17 cellular contexts compared by ENCODE assay signal in the genomic region with DNA sequence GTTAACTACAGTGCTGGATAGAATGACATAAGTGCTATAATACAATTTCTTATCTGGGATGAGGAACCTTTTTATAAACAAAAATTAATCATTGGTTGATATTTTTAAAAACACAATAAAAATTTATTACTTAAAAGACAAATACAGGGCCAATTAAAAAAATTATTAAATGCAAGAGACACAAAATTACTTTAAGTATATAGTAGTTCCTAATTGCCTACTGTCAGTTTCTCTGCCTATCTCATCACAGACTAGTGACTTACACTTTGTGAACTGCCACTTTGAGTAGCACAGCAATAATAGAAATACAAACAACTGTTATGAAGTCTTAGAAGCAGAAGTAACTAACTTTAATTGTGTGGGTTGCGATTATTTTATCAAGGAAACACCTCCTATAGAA. TPM values are rescaled to one million over a fixed set of nuclear protein-coding genes. Genes with fewer than 3 reads are reported as not detected.
A peak's percentile ranks its signal among the peaks of the same experiment; 100 is the strongest.
DNase-seq lines count a peak whose midpoint lies in the region; ATAC-seq and TF ChIP-seq lines count a peak whose summit lies in the region.
"Had no signal": no experiment of that assay in that cellular context is flagged by ENCODE, and none has a peak within 500 bp of the region (broad histone marks: within the 10 kb centered on the region; RNA-seq: fewer than 3 reads in every experiment).

No MANE protein-coding gene starts in this region.

- intact Hi-C loops in Right ventricle myocardium inferior (cut with DNase I) = no loop called here

- TF ChIP-seq CTCF in smooth muscle cell (IDR thresholded peaks at IDR 0.05; ENCODE audit: borderline replicate concordance, insufficient read depth, poor library complexity, severe bottlenecking) (no peak), right atrium auricular region (IDR thresholded peaks at IDR 0.05) (no peak)

- H4K20me1 ChIP-seq in smooth muscle cell (ENCODE audit: low read depth) = peaks cover 99% of the 10 kb centered on the region

- 74% methylated on average over 1 of the region's 1 CpG for WGBS in smooth muscle cell (ENCODE audit: low lambda C conversion rate)

- H3K36me3 ChIP-seq in smooth muscle cell (ENCODE audit: low read depth) (no peaks in the 10 kb centered on the region), right atrium auricular region (no peaks in the 10 kb centered on the region)

- no peak overlapping the region for H3K9ac ChIP-seq in smooth muscle cell (ENCODE audit: low read depth)
- H3K9ac ChIP-seq: parathyroid adenoma had no signal

- no peak overlapping the region for H3K4me3 Mint-ChIP-seq in activated T-cell treated with anti-CD3 and anti-CD28 coated beads, Interleukin-2, amount 50 U/mL, for 24 hours
- H3K4me3 Mint-ChIP-seq in T-cell = peak overlapping the region in 2 of 3 donors; percentile 28 to 61

- H3K27me3 Mint-ChIP-seq in activated T-cell treated with anti-CD3 and anti-CD28 coated beads, Interleukin-2, amount 50 U/mL, for 24 hours = no peaks in the 10 kb centered on the region
- no peaks in the 10 kb centered on the region for H3K27me3 Mint-ChIP-seq in T-cell

- no peak for DNase-seq in activated T-cell treated with anti-CD3 and anti-CD28 coated beads, Interleukin-2, amount 50 U/mL, for 24 hours
- no peak for DNase-seq in activated T-cell treated with anti-CD3 and anti-CD28 coated beads for 4 hours
- no peak for DNase-seq in T-cell
- DNase-seq in epithelial cell of prostate (ENCODE audit: low read depth, low spot score) = no peak
- DNase-seq in smooth muscle cell (lab: John Stamatoyannopoulos, UW; ENCODE audit: unreplicated experiment) = no peak
- no peak for DNase-seq in Right ventricle myocardium inferior (ENCODE audit: missing footprints)
- DNase-seq in right atrium auricular region (ENCODE audit: low spot score) = no peak
- DNase-seq: activated naive CD4-positive, alpha-beta T cell treated with Interleukin-2 at 50 U/mL for 16 hours; effector CD4-positive, alpha-beta T cell; KBM-7; left cardiac atrium; NCI-H2081 treated with DMSO at 0.1 percent for 48 hours; NCI-H524 had no signal

- H3F3A ChIP-seq in smooth muscle cell (ENCODE audit: low read depth) = peaks cover 4% of the 10 kb centered on the region

- CTCF ChIA-PET in T-cell (lab: Charles Lee) = interaction anchor here (0.7 to 5.5 kb wide), 6 partner anchors 8 to 49 kb away, joined by 3 to 32 read pairs (median 4); no protein-coding TSS in a partner anchor

- H3K79me2 ChIP-seq in smooth muscle cell (ENCODE audit: low read depth) = peaks cover 97% of the 10 kb centered on the region

- H3K27me3 ChIP-seq in smooth muscle cell (ENCODE audit: low read depth) (no peaks in the 10 kb centered on the region), right atrium auricular region (no peaks in the 10 kb centered on the region)

- peak overlapping the region; percentile 80 for H3K4me2 ChIP-seq in smooth muscle cell

- H3K36me3 Mint-ChIP-seq in activated T-cell treated with anti-CD3 and anti-CD28 coated beads, Interleukin-2, amount 50 U/mL, for 24 hours (ENCODE audit: low read depth) = peaks cover 6% of the 10 kb centered on the region
- H3K36me3 Mint-ChIP-seq in T-cell = peaks cover 11% of the 10 kb centered on the region

- POLR2A ChIA-PET in T-cell (lab: Charles Lee) = interaction anchor here in 1 of 2 donors (1.0 to 2.2 kb wide), 2 partner anchors 9 to 18 kb away, joined by 3 to 4 read pairs; partner anchors contain the start of gene TES

- peak overlapping the region; percentile 34 for H3K27ac Mint-ChIP-seq in activated T-cell treated with anti-CD3 and anti-CD28 coated beads, Interleukin-2, amount 50 U/mL, for 24 hours
- H3K27ac Mint-ChIP-seq in T-cell = peak overlapping the region; percentile 26 to 75

- peaks cover 89% of the 10 kb centered on the region for H3K4me1 Mint-ChIP-seq in activated T-cell treated with anti-CD3 and anti-CD28 coated beads, Interleukin-2, amount 50 U/mL, for 24 hours (ENCODE audit: low read depth)
- H3K4me1 Mint-ChIP-seq in T-cell = peaks cover 91 to 92% (median 92%) of the 10 kb centered on the region in 3 donors

- H3K4me3 ChIP-seq in smooth muscle cell (no peak overlapping the region), right atrium auricular region (no peak overlapping the region)

- H3K9me3 Mint-ChIP-seq in activated T-cell treated with anti-CD3 and anti-CD28 coated beads, Interleukin-2, amount 50 U/mL, for 24 hours = peaks cover 2% of the 10 kb centered on the region
- no peaks in the 10 kb centered on the region for H3K9me3 Mint-ChIP-seq in T-cell

- ATAC-seq in T-cell (replicated peaks in 1 of 4) (no peak), Right ventricle myocardium inferior (no peak), GM18907 (IDR thresholded peaks at IDR 0.05; ENCODE audit: unreplicated experiment) (no peak)

- H3K27ac ChIP-seq in epithelial cell of prostate (peak overlapping the region; percentile 39), smooth muscle cell (ENCODE audit: low read depth) (peak overlapping the region; percentile 96), right atrium auricular region (no peak overlapping the region)
- H3K27ac ChIP-seq: 22Rv1, HL-60 had no signal

- H3K9me3 ChIP-seq in smooth muscle cell (replicated peaks; ENCODE audit: low read depth) (no peaks in the 10 kb centered on the region), right atrium auricular region (no peaks in the 10 kb centered on the region)

- no peak overlapping the region for H2AFZ ChIP-seq in smooth muscle cell (ENCODE audit: low read depth)
- H2AFZ ChIP-seq: parathyroid adenoma had no signal

- H3K4me1 ChIP-seq in smooth muscle cell (ENCODE audit: low read depth) (peaks cover 23% of the 10 kb centered on the region), right atrium auricular region (peaks cover 0 to 44% of the 10 kb centered on the region in 2 donors)

RNA-seq across cellular contexts. Expression of gene TES, which starts 8.4 kb away (rescaled TPM):
- total RNA-seq in T-cell (100 to 1,000 TPM; 101 to 132 (median 117) TPM), smooth muscle cell (149 and 167 TPM in 2 replicates), Right ventricle myocardium inferior (21.2 TPM), right atrium auricular region (10 to 100 TPM; 18.0 to 23.3 TPM)
- 74.6 and 107 TPM in 2 replicates for polyA plus RNA-seq in smooth muscle cell

Comparison
In these comparisons a context has a peak if more than half of its experiments do, and no peak if none do; other contexts are left out.
1. H3K27ac ChIP-seq: peak in epithelial cell of prostate (single experiment) and smooth muscle cell (single experiment); none in right atrium auricular region (0 of 2).